In genomic region chr7:27171636-27172387, GRCh38 we compare ENCODE assay signal across 9 cellular contexts. TPM values are rescaled to one million over a fixed set of nuclear protein-coding genes. Genes with fewer than 3 reads are reported as not detected.
A peak's percentile ranks its signal among the peaks of the same experiment; 100 is the strongest.
DNase-seq lines count a peak whose midpoint lies in the region; ATAC-seq and TF ChIP-seq lines count a peak whose summit lies in the region.
"Had no signal": no experiment of that assay in that cellular context is flagged by ENCODE, and none has a peak within 500 bp of the region (broad histone marks: within the 10 kb centered on the region; RNA-seq: fewer than 3 reads in every experiment).

No MANE protein-coding gene starts in this region.

- no peak overlapping the region for H3K4me3 Mint-ChIP-seq in activated CD4-positive, alpha-beta T cell treated with anti-CD3 and anti-CD28 coated beads, Interleukin-2, amount 10 ng/mL, durations not matched to agents 24 days and 14 days

- TF ChIP-seq CTCF in fibroblast of villous mesenchyme (IDR thresholded peaks at IDR 0.05; ENCODE audit: insufficient read depth, low read depth, low read length), result no peak

- H3K27ac ChIP-seq in thymus (ENCODE audit: low read depth), result no peak overlapping the region

- H3K9me3 ChIP-seq in thymus (ENCODE audit: control insufficient read depth), result no peaks in the 10 kb centered on the region

- no peak for ATAC-seq in GM21529 (IDR thresholded peaks at IDR 0.05; ENCODE audit: unreplicated experiment)
- ATAC-seq in HG03565 (IDR thresholded peaks at IDR 0.05; ENCODE audit: unreplicated experiment), result no peak

- H3K4me3 ChIP-seq in fibroblast of villous mesenchyme (ENCODE audit: low read depth, low read length) (peak overlapping the region; percentile 67), thymus (ENCODE audit: low read length) (peak overlapping the region; percentile 73)

- H3K27me3 Mint-ChIP-seq in activated CD4-positive, alpha-beta T cell treated with anti-CD3 and anti-CD28 coated beads, Interleukin-2, amount 10 ng/mL, durations not matched to agents 24 days and 14 days, result peaks cover 67% of the 10 kb centered on the region

- H3K36me3 ChIP-seq in thymus (ENCODE audit: control insufficient read depth, insufficient read depth), result no peaks in the 10 kb centered on the region

- peaks cover 35% of the 10 kb centered on the region for H3K4me1 ChIP-seq in thymus (ENCODE audit: control insufficient read depth, insufficient read depth, low read length)

- H3K9me3 Mint-ChIP-seq in activated CD4-positive, alpha-beta T cell treated with anti-CD3 and anti-CD28 coated beads, Interleukin-2, amount 10 ng/mL, durations not matched to agents 24 days and 14 days, result peaks cover 8% of the 10 kb centered on the region

- peaks cover 7% of the 10 kb centered on the region for H3K36me3 Mint-ChIP-seq in activated CD4-positive, alpha-beta T cell treated with anti-CD3 and anti-CD28 coated beads, Interleukin-2, amount 10 ng/mL, durations not matched to agents 24 days and 14 days (ENCODE audit: low read depth)

- H3K4me1 Mint-ChIP-seq in activated CD4-positive, alpha-beta T cell treated with anti-CD3 and anti-CD28 coated beads, Interleukin-2, amount 10 ng/mL, durations not matched to agents 24 days and 14 days, result peaks cover 5% of the 10 kb centered on the region

- WGBS in thymus, result 2% methylated on average over 30 of the region's 30 CpGs

- intact Hi-C loops in activated CD4-positive, alpha-beta T cell treated with anti-CD3 and anti-CD28 coated beads, Interleukin-2, amount 10 ng/mL, durations not matched to agents 24 days and 14 days (cut with micrococcal nuclease), result loop anchor here (2.0 kb wide), 3 partner anchors 13 to 25 kb away; partner anchors contain the start of genes HOXA11 and HOXA7

- peaks cover 43% of the 10 kb centered on the region for H3K27me3 ChIP-seq in thymus (ENCODE audit: control insufficient read depth, insufficient read depth)

- peak overlapping the region; percentile 80 for H3K27ac Mint-ChIP-seq in activated CD4-positive, alpha-beta T cell treated with anti-CD3 and anti-CD28 coated beads, Interleukin-2, amount 10 ng/mL, durations not matched to agents 24 days and 14 days

- DNase-seq in activated CD4-positive, alpha-beta T cell treated with anti-CD3 and anti-CD28 coated beads, Interleukin-2, amount 10 ng/mL, durations not matched to agents 24 days and 14 days, result no peak
- DNase-seq in activated CD4-positive, alpha-beta T cell treated with anti-CD3 and anti-CD28 coated beads for 1 hour, result no peak
- peak; percentile 69 for DNase-seq in RKO (ENCODE audit: low spot score)
- DNase-seq in fibroblast of villous mesenchyme (ENCODE audit: low read depth), result peak; percentile 75
- no peak for DNase-seq in iPS-NIHi11 (ENCODE audit: low spot score)
- DNase-seq: NCI-H2107 had no signal

RNA-seq across cellular contexts. Expression of gene HOXA10, which starts 2.3 kb away (rescaled TPM):
- total RNA-seq in activated CD4-positive, alpha-beta T cell treated with anti-CD3 and anti-CD28 coated beads, Interleukin-2, amount 10 ng/mL, durations not matched to agents 24 days and 14 days, result not detected in 2 replicates
- 39.0 and 47.1 TPM in 2 replicates for total RNA-seq in fibroblast of villous mesenchyme
- polyA plus RNA-seq in thymus, result 3.5 TPM

RNA-seq across cellular contexts. Expression of gene HOXA9, which starts 6.5 kb away (rescaled TPM):
- total RNA-seq in activated CD4-positive, alpha-beta T cell treated with anti-CD3 and anti-CD28 coated beads, Interleukin-2, amount 10 ng/mL, durations not matched to agents 24 days and 14 days, result not detected in 2 replicates
- 17.1 and 20.3 TPM in 2 replicates for total RNA-seq in fibroblast of villous mesenchyme
- 4.9 TPM for polyA plus RNA-seq in thymus

RNA-seq across cellular contexts. Expression of gene HOXA11, which starts 13.2 kb away (rescaled TPM):
- not detected in 2 replicates for total RNA-seq in activated CD4-positive, alpha-beta T cell treated with anti-CD3 and anti-CD28 coated beads, Interleukin-2, amount 10 ng/mL, durations not matched to agents 24 days and 14 days
- total RNA-seq in fibroblast of villous mesenchyme, result 41.9 and 47.1 TPM in 2 replicates
- under 0.01 TPM for polyA plus RNA-seq in thymus

RNA-seq across cellular contexts. Expression of gene HOXA7, which starts 15.3 kb away (rescaled TPM):
- total RNA-seq in activated CD4-positive, alpha-beta T cell treated with anti-CD3 and anti-CD28 coated beads, Interleukin-2, amount 10 ng/mL, durations not matched to agents 24 days and 14 days, result not detected in 2 replicates
- 2.2 and 2.3 TPM in 2 replicates for total RNA-seq in fibroblast of villous mesenchyme
- polyA plus RNA-seq in thymus, result 0.41 TPM

RNA-seq across cellular contexts. Expression of gene HOXA3, which starts 19.4 kb away (rescaled TPM):
- total RNA-seq in activated CD4-positive, alpha-beta T cell treated with anti-CD3 and anti-CD28 coated beads, Interleukin-2, amount 10 ng/mL, durations not matched to agents 24 days and 14 days, result not detected in 2 replicates
- total RNA-seq in fibroblast of villous mesenchyme, result 9.3 and 11.7 TPM in 2 replicates
- polyA plus RNA-seq in thymus, result 5.5 TPM

Comparison
In these comparisons a context has a peak if more than half of its experiments do, and no peak if none do; other contexts are left out.
1. DNase-seq: peak in RKO (single experiment) and fibroblast of villous mesenchyme (single experiment); none in activated CD4-positive, alpha-beta T cell treated with anti-CD3 and anti-CD28 coated beads, Interleukin-2, amount 10 ng/mL, durations not matched to agents 24 days and 14 days (single experiment), activated CD4-positive, alpha-beta T cell treated with anti-CD3 and anti-CD28 coated beads for 1 hour (single experiment) and iPS-NIHi11 (single experiment).
2. RNA of gene HOXA10, which starts 2.3 kb away (total RNA-seq): 39.0 to 47.1 TPM in fibroblast of villous mesenchyme; not detected in activated CD4-positive, alpha-beta T cell treated with anti-CD3 and anti-CD28 coated beads, Interleukin-2, amount 10 ng/mL, durations not matched to agents 24 days and 14 days; every median in the first group is over 10 times any median in the second.
3. RNA of gene HOXA9, which starts 6.5 kb away (total RNA-seq): 17.1 to 20.3 TPM in fibroblast of villous mesenchyme; not detected in activated CD4-positive, alpha-beta T cell treated with anti-CD3 and anti-CD28 coated beads, Interleukin-2, amount 10 ng/mL, durations not matched to agents 24 days and 14 days; every median in the first group is over 10 times any median in the second.
4. RNA of gene HOXA11, which starts 13.2 kb away (total RNA-seq): 41.9 to 47.1 TPM in fibroblast of villous mesenchyme; not detected in activated CD4-positive, alpha-beta T cell treated with anti-CD3 and anti-CD28 coated beads, Interleukin-2, amount 10 ng/mL, durations not matched to agents 24 days and 14 days; every median in the first group is over 10 times any median in the second.